Comparison of ENCODE assay signal across 1 cellular context in genomic region chr14:49966304-49966809, GRCh38.
TF ChIP-seq lines count a peak whose summit lies in the region.

No MANE protein-coding gene starts in this region.

TF ChIP-seq in HepG2, 621 proteins besides CTCF, POLR2A, EP300 and RAD21 (continued from another document and continues in another):
- TF ChIP-seq ZNF704 (CRISPR knock-in tag; IDR thresholded peaks at IDR 0.05; ENCODE audit: borderline replicate concordance) (no peak), ZNF326 (CRISPR knock-in tag; IDR thresholded peaks at IDR 0.05; ENCODE audit: borderline replicate concordance) (no peak), ZUFSP (CRISPR knock-in tag; IDR thresholded peaks at IDR 0.05; ENCODE audit: borderline replicate concordance) (no peak), ZNF841 (CRISPR knock-in tag; IDR thresholded peaks at IDR 0.05; ENCODE audit: borderline replicate concordance) (no peak), ZNF597 (CRISPR knock-in tag; IDR thresholded peaks at IDR 0.05) (no peak), TIGD3 (CRISPR knock-in tag; IDR thresholded peaks at IDR 0.05; ENCODE audit: borderline replicate concordance) (no peak), SP4 (CRISPR knock-in tag; IDR thresholded peaks at IDR 0.05) (0 out of 2 replicates have a peak, but pooled peaks have one; percentile 22), HNF1B (CRISPR knock-in tag; IDR thresholded peaks at IDR 0.05) (peak; percentile 93), ZNF782 (CRISPR knock-in tag; IDR thresholded peaks at IDR 0.05; ENCODE audit: borderline replicate concordance) (no peak), FOSL2 (CRISPR knock-in tag; IDR thresholded peaks at IDR 0.05) (peak; percentile 55; the same call in 1 of the 2 replicates), FOXK1 (CRISPR knock-in tag; IDR thresholded peaks at IDR 0.05; ENCODE audit: borderline replicate concordance, low read depth) (0 out of 2 replicates have a peak, but pooled peaks have one; percentile 7), KDM1A (CRISPR knock-in tag; IDR thresholded peaks at IDR 0.05) (no peak), BATF2 (CRISPR knock-in tag; IDR thresholded peaks at IDR 0.05) (no peak), ATRX (CRISPR knock-in tag; IDR thresholded peaks at IDR 0.05; ENCODE audit: borderline replicate concordance) (no peak), EHMT2 (IDR thresholded peaks at IDR 0.05; ENCODE audit: borderline replicate concordance, low read depth, low read length) (no peak), HIVEP1 (CRISPR knock-in tag; IDR thresholded peaks at IDR 0.05) (no peak), ZNF784 (CRISPR knock-in tag; IDR thresholded peaks at IDR 0.05; ENCODE audit: borderline replicate concordance) (no peak), ZNF468 (CRISPR knock-in tag; IDR thresholded peaks at IDR 0.05) (no peak), TCF7L2 (IDR thresholded peaks at IDR 0.05; ENCODE audit: low read depth, low read length) (no peak), HMG20A (CRISPR knock-in tag; IDR thresholded peaks at IDR 0.05; ENCODE audit: borderline replicate concordance) (peak; percentile 46; the same call in 1 of the 2 replicates), ZNF646 (CRISPR knock-in tag; IDR thresholded peaks at IDR 0.05) (no peak), SNAPC2 (CRISPR knock-in tag; IDR thresholded peaks at IDR 0.05) (0 out of 2 replicates have a peak, but pooled peaks have one; percentile 35), SALL2 (CRISPR knock-in tag; IDR thresholded peaks at IDR 0.05) (no peak), MED1 (CRISPR knock-in tag; IDR thresholded peaks at IDR 0.05) (no peak; the same call in 1 of the 2 replicates), NKX3-1 (CRISPR knock-in tag; IDR thresholded peaks at IDR 0.05) (no peak), ZNF160 (CRISPR knock-in tag; IDR thresholded peaks at IDR 0.05) (no peak), SIN3A (IDR thresholded peaks at IDR 0.05; ENCODE audit: borderline replicate concordance, low read depth, low read length) (no peak), NFE2 (CRISPR knock-in tag; IDR thresholded peaks at IDR 0.05) (no peak), HNF4A (CRISPR knock-in tag; IDR thresholded peaks at IDR 0.05) (peak; percentile 58), MXD4 (CRISPR knock-in tag; IDR thresholded peaks at IDR 0.05) (0 out of 2 replicates have a peak, but pooled peaks have one; percentile 56), NFKBIZ (CRISPR knock-in tag; IDR thresholded peaks at IDR 0.05) (no peak), PHF8 (CRISPR knock-in tag; IDR thresholded peaks at IDR 0.05) (no peak), RELA (CRISPR knock-in tag; IDR thresholded peaks at IDR 0.05) (no peak), GLI4 (CRISPR knock-in tag; IDR thresholded peaks at IDR 0.05; ENCODE audit: borderline replicate concordance) (no peak), ZBTB46 (CRISPR knock-in tag; IDR thresholded peaks at IDR 0.05; ENCODE audit: borderline replicate concordance) (no peak), MAFF (IDR thresholded peaks at IDR 0.05; ENCODE audit: low read depth, low read length) (peak; percentile 28; the same call in 1 of the 2 replicates), ZNF256 (CRISPR knock-in tag; conservative IDR thresholded peaks at IDR 0.05) (no peak), ZFYVE20 (CRISPR knock-in tag; IDR thresholded peaks at IDR 0.05; ENCODE audit: borderline replicate concordance, low read depth) (no peak), REST (IDR thresholded peaks at IDR 0.05; ENCODE audit: borderline replicate concordance in 1 of 2, low read depth in 1 of 2, low read length in 2 of 2) (no peak)
